In the genomic region with DNA sequence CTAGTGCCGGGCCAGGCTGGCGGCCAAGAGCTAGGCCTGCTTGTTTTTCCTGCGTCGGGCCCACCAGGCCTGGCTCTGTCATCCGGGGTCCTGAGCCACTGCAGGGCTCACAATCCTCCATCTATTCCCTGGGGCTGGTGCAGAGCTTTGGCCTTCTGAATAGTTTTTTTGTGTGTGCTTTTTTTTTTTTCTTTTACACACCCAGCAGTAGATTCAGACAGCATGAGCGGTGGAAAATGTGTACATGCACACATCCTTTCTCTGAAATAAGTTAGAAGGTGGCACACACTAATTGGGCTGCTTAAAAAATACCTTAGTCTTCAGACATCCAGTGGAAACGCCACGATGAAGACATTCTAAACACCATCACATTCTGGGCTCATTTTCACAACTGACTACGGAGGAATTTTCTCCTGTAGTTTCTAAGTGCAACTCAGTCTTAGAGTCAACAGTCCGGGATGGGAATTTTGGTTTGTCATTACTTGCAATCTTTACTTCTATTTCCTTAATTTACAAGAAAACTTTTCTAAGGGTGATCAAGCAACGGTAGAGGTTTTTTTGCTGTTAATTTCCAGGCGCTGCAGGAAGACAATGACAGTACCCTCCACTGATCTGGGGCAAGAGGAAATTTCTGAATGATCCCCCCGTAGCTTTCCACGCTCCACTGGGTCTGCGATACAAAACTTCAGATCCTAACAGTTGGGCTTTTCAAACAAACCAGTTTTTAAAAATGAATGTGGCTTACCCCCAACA, we compare ENCODE assay signal across 1 cellular context.
A peak's percentile ranks its signal among the peaks of the same experiment; 100 is the strongest.
TF ChIP-seq lines count a peak whose summit lies in the region.

No MANE protein-coding gene starts in this region.

TF ChIP-seq in GM12878, 131 proteins besides CTCF, POLR2A, EP300 and RAD21:
- TF ChIP-seq CREM (IDR thresholded peaks at IDR 0.05; ENCODE audit: low read depth), result 0 out of 2 replicates have a peak, but pooled peaks have one; percentile 6
- 0 out of 2 replicates have a peak, but pooled peaks have one; percentile 41 for TF ChIP-seq SMARCA5 (IDR thresholded peaks at IDR 0.05)
- TF ChIP-seq, protein P1, sequence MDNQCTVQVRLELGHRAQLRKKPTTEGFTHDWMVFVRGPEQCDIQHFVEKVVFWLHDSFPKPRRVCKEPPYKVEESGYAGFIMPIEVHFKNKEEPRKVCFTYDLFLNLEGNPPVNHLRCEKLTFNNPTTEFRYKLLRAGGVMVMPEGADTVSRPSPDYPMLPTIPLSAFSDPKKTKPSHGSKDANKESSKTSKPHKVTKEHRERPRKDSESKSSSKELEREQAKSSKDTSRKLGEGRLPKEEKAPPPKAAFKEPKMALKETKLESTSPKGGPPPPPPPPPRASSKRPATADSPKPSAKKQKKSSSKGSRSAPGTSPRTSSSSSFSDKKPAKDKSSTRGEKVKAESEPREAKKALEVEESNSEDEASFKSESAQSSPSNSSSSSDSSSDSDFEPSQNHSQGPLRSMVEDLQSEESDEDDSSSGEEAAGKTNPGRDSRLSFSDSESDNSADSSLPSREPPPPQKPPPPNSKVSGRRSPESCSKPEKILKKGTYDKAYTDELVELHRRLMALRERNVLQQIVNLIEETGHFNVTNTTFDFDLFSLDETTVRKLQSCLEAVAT (IDR thresholded peaks at IDR 0.05), result peak; percentile 64; the same call in 1 of the 2 replicates
- no peak for TF ChIP-seq SREBF2 (IDR thresholded peaks at IDR 0.05; ENCODE audit: low read length)
- no peak for TF ChIP-seq PAX8 (IDR thresholded peaks at IDR 0.05)
- TF ChIP-seq EZH2 (IDR thresholded peaks at IDR 0.05; ENCODE audit: borderline replicate concordance, control insufficient read depth, low read depth, low read length), result no peak
- peak; percentile 59; the same call in 1 of the 2 replicates for TF ChIP-seq PAX5 (IDR thresholded peaks at IDR 0.05; ENCODE audit: borderline replicate concordance, low read depth, low read length)
TF ChIP-seq in GM12878: peak in this region for 4.
